In genomic region chr16:67650023-67650422, GRCh38 we compare ENCODE assay signal across 15 cellular contexts. TPM values are rescaled to one million over a fixed set of nuclear protein-coding genes. Genes with fewer than 3 reads are reported as not detected.
DNase-seq lines count a peak whose midpoint lies in the region; ATAC-seq and TF ChIP-seq lines count a peak whose summit lies in the region.
"Had no signal": no experiment of that assay in that cellular context is flagged by ENCODE, and none has a peak within 500 bp of the region (broad histone marks: within the 10 kb centered on the region; RNA-seq: fewer than 3 reads in every experiment).

No MANE protein-coding gene starts in this region.

- no peaks in the 10 kb centered on the region for H3K9me3 ChIP-seq in Loucy (ENCODE audit: insufficient read depth, low read depth, low read length)

- no peak for ATAC-seq in activated naive CD4-positive, alpha-beta T cell treated with anti-CD3 and anti-CD28 coated beads, Interleukin-2, amount 50 U/mL, for 72 hours
- no peak for ATAC-seq in stimulated activated memory B cell treated with anti-CD40 and anti-IgM and Interleukin-4, amounts not matched to agents 10 μg/mL and 1 μg/mL and 100 μg/mL, for 72 hours
- ATAC-seq: HCT116 had no signal

- peaks cover 64% of the 10 kb centered on the region for H3K79me2 ChIP-seq in Loucy (ENCODE audit: insufficient read depth, low read length)

- H3F3A ChIP-seq in Loucy (ENCODE audit: low read depth), result no peaks in the 10 kb centered on the region

- peak overlapping the region; percentile 37 for H3K4me3 Mint-ChIP-seq in endothelial cell (ENCODE audit: unreplicated experiment)
- no peak overlapping the region for H3K4me3 Mint-ChIP-seq in stimulated activated memory B cell treated with anti-CD40 and anti-IgM and Interleukin-4, amounts not matched to agents 10 μg/mL and 1 μg/mL and 100 μg/mL, for 72 hours

- H3K4me3 ChIP-seq in Loucy (ENCODE audit: low read length, poor library complexity, severe bottlenecking), result no peak overlapping the region
- H3K4me3 ChIP-seq: PC-9 had no signal

- peak overlapping the region; percentile 17 for H3K4me2 ChIP-seq in Loucy (ENCODE audit: low read depth, low read length, poor library complexity, severe bottlenecking)
- H3K4me2 ChIP-seq: PC-9 had no signal

- H3K27ac Mint-ChIP-seq in activated naive CD4-positive, alpha-beta T cell treated with anti-CD3 and anti-CD28 coated beads, Interleukin-2, amount 50 U/mL, for 72 hours, result peak overlapping the region; percentile 1 to 86
- peak overlapping the region; percentile 28 for H3K27ac Mint-ChIP-seq in endothelial cell (ENCODE audit: unreplicated experiment)
- H3K27ac Mint-ChIP-seq in stimulated activated memory B cell treated with anti-CD40 and anti-IgM and Interleukin-4, amounts not matched to agents 10 μg/mL and 1 μg/mL and 100 μg/mL, for 72 hours, result peak overlapping the region; percentile 43

- peaks cover 0 to 18% of the 10 kb centered on the region in 2 donors for H3K36me3 Mint-ChIP-seq in activated naive CD4-positive, alpha-beta T cell treated with anti-CD3 and anti-CD28 coated beads, Interleukin-2, amount 50 U/mL, for 72 hours
- H3K36me3 Mint-ChIP-seq in endothelial cell (ENCODE audit: low read depth, unreplicated experiment), result peaks cover 8% of the 10 kb centered on the region
- peaks cover 55% of the 10 kb centered on the region for H3K36me3 Mint-ChIP-seq in stimulated activated memory B cell treated with anti-CD40 and anti-IgM and Interleukin-4, amounts not matched to agents 10 μg/mL and 1 μg/mL and 100 μg/mL, for 72 hours

- DNase-seq in activated naive CD4-positive, alpha-beta T cell treated with anti-CD3 and anti-CD28 coated beads, Interleukin-2, amount 50 U/mL, for 72 hours (ENCODE audit: low spot score in 2 of 2), result no peak
- no peak for DNase-seq in activated naive CD4-positive, alpha-beta T cell treated with anti-CD3 and anti-CD28 coated beads, Interleukin-2, amount 50 U/mL, for 16 hours
- DNase-seq in endothelial cell (ENCODE audit: low spot score) (no peak), KG1 (lab: John Stamatoyannopoulos, UW) (no peak), NCI-H446 (lab: John Stamatoyannopoulos, UW) (no peak)
- DNase-seq: DMS79 treated with DMSO at 0.1 percent for 48 hours, GDM1, NCI-H1092 treated with DMSO at 0.1 percent for 48 hours, NCI-H187, NCI-H774, PC-9 had no signal

- H3K27me3 ChIP-seq in Loucy (ENCODE audit: insufficient read depth, low read length, poor library complexity, severe bottlenecking), result no peaks in the 10 kb centered on the region

- H3K9me3 Mint-ChIP-seq in activated naive CD4-positive, alpha-beta T cell treated with anti-CD3 and anti-CD28 coated beads, Interleukin-2, amount 50 U/mL, for 72 hours, result no peaks in the 10 kb centered on the region
- no peaks in the 10 kb centered on the region for H3K9me3 Mint-ChIP-seq in endothelial cell (ENCODE audit: unreplicated experiment)
- no peaks in the 10 kb centered on the region for H3K9me3 Mint-ChIP-seq in stimulated activated memory B cell treated with anti-CD40 and anti-IgM and Interleukin-4, amounts not matched to agents 10 μg/mL and 1 μg/mL and 100 μg/mL, for 72 hours

- no peak for TF ChIP-seq CTCF in Loucy (conservative IDR thresholded peaks at IDR 0.05; ENCODE audit: low read length)
- TF ChIP-seq CTCF in endothelial cell (IDR thresholded peaks at IDR 0.05; ENCODE audit: unreplicated experiment), result no peak

- H3K9ac ChIP-seq in Loucy (ENCODE audit: low read depth, low read length, poor library complexity, severe bottlenecking), result no peak overlapping the region

- H3K36me3 ChIP-seq in Loucy (ENCODE audit: insufficient read depth, low read length), result peaks cover 48% of the 10 kb centered on the region; the same call in 1 of the 2 replicates

- no peak overlapping the region for H2AFZ ChIP-seq in Loucy (ENCODE audit: low read length)
- H2AFZ ChIP-seq: PC-9 had no signal

- peaks cover 23% of the 10 kb centered on the region for H4K20me1 ChIP-seq in Loucy (ENCODE audit: insufficient read depth, low read length, poor library complexity, severe bottlenecking)

- peaks cover 9% of the 10 kb centered on the region for H3K4me1 Mint-ChIP-seq in endothelial cell (ENCODE audit: unreplicated experiment)
- peaks cover 14% of the 10 kb centered on the region for H3K4me1 Mint-ChIP-seq in stimulated activated memory B cell treated with anti-CD40 and anti-IgM and Interleukin-4, amounts not matched to agents 10 μg/mL and 1 μg/mL and 100 μg/mL, for 72 hours

- peaks cover 20% of the 10 kb centered on the region for H3K4me1 ChIP-seq in Loucy (ENCODE audit: insufficient read depth, low read length, poor library complexity, severe bottlenecking)

- H3K27me3 Mint-ChIP-seq in endothelial cell (ENCODE audit: unreplicated experiment), result peaks cover 23% of the 10 kb centered on the region
- H3K27me3 Mint-ChIP-seq in stimulated activated memory B cell treated with anti-CD40 and anti-IgM and Interleukin-4, amounts not matched to agents 10 μg/mL and 1 μg/mL and 100 μg/mL, for 72 hours, result no peaks in the 10 kb centered on the region

- H3K9me2 ChIP-seq in Loucy (replicated peaks; ENCODE audit: low read depth, low read length), result no peaks in the 10 kb centered on the region

RNA-seq across cellular contexts. Expression of gene CARMIL2, which starts 5.1 kb away (rescaled TPM):
- 100 to 1,000 TPM; 133 to 180 TPM for total RNA-seq in activated naive CD4-positive, alpha-beta T cell treated with anti-CD3 and anti-CD28 coated beads, Interleukin-2, amount 50 U/mL, for 72 hours
- 3.6 TPM for total RNA-seq in endothelial cell (ENCODE audit: unreplicated experiment)

RNA-seq across cellular contexts. Expression of gene ACD, which starts 10.0 kb away (rescaled TPM):
- 10 to 100 TPM; 54.0 to 58.0 TPM for total RNA-seq in activated naive CD4-positive, alpha-beta T cell treated with anti-CD3 and anti-CD28 coated beads, Interleukin-2, amount 50 U/mL, for 72 hours
- 27.1 TPM for total RNA-seq in endothelial cell (ENCODE audit: unreplicated experiment)

RNA-seq across cellular contexts. Expression of gene PARD6A, which starts 10.7 kb away (rescaled TPM):
- total RNA-seq in activated naive CD4-positive, alpha-beta T cell treated with anti-CD3 and anti-CD28 coated beads, Interleukin-2, amount 50 U/mL, for 72 hours, result 10 to 100 TPM; 10.8 to 17.6 TPM
- total RNA-seq in endothelial cell (ENCODE audit: unreplicated experiment), result 1.2 TPM

RNA-seq across cellular contexts. Expression of gene ENKD1, which starts 16.5 kb away (rescaled TPM):
- total RNA-seq in activated naive CD4-positive, alpha-beta T cell treated with anti-CD3 and anti-CD28 coated beads, Interleukin-2, amount 50 U/mL, for 72 hours, result 10 to 100 TPM in 1 of 2 donors, 1 to 10 TPM in 1; 2.4 to 11.0 TPM
- 9.9 TPM for total RNA-seq in endothelial cell (ENCODE audit: unreplicated experiment)

RNA-seq across cellular contexts. Expression of gene C16orf86, which starts 16.6 kb away (rescaled TPM):
- total RNA-seq in activated naive CD4-positive, alpha-beta T cell treated with anti-CD3 and anti-CD28 coated beads, Interleukin-2, amount 50 U/mL, for 72 hours, result 1 to 10 TPM; 2.0 to 2.1 TPM
- 1.8 TPM for total RNA-seq in endothelial cell (ENCODE audit: unreplicated experiment)
- total RNA-seq: A673 had no signal

Comparison
In these comparisons a context has a peak if more than half of its experiments do, and no peak if none do; other contexts are left out.
1. RNA of gene CARMIL2, which starts 5.1 kb away (total RNA-seq): 133 to 180 TPM in activated naive CD4-positive, alpha-beta T cell treated with anti-CD3 and anti-CD28 coated beads, Interleukin-2, amount 50 U/mL, for 72 hours; 3.6 TPM in endothelial cell (single experiment); every median in the first group is over 10 times any median in the second.
2. Peak in every context shown above with its lines, with median percentiles within 50 percentile points of each other: H3K27ac Mint-ChIP-seq.